17 cellular contexts compared by ENCODE assay signal in genomic region chr10:13449296-13449695, GRCh38.
DNase-seq lines count a peak whose midpoint lies in the region; ATAC-seq and TF ChIP-seq lines count a peak whose summit lies in the region.
"Had no signal": no experiment of that assay in that cellular context is flagged by ENCODE, and none has a peak within 500 bp of the region (broad histone marks: within the 10 kb centered on the region; RNA-seq: fewer than 3 reads in every experiment).

No MANE protein-coding gene starts in this region.

- no peak overlapping the region for H3K27ac ChIP-seq in RWPE1
- H3K27ac ChIP-seq in mammary epithelial cell (ENCODE audit: insufficient read depth, low read depth, low read length): no peak overlapping the region
- H3K27ac ChIP-seq: BLaER1 treated with 17β-estradiol and CSF1 and Interleukin-3, amounts not matched to agents 10 nM and 100 nM had no signal

- no peaks in the 10 kb centered on the region for H3K9me3 ChIP-seq in mammary epithelial cell (replicated peaks; ENCODE audit: insufficient read depth, low read length)
- H3K9me3 ChIP-seq: BLaER1 treated with 17β-estradiol and CSF1 and Interleukin-3, amounts not matched to agents 10 nM and 100 nM; HAP-1 had no signal

- H2AFZ ChIP-seq in mammary epithelial cell (ENCODE audit: low read depth, low read length): no peak overlapping the region

- no peaks in the 10 kb centered on the region for H3K79me2 ChIP-seq in mammary epithelial cell (ENCODE audit: insufficient read depth, low read length)

- no peak for TF ChIP-seq POLR2A in GM18505 (IDR thresholded peaks at IDR 0.05; ENCODE audit: borderline replicate concordance, extremely low read depth, insufficient read depth, insufficient read length)

- 65% methylated on average over 7 of the region's 7 CpGs for WGBS in mammary epithelial cell (ENCODE audit: low coverage, missing lambda C conversion rate)

- BruUV-seq in mammary epithelial cell (replicated peaks; lab: Mats Ljungman, UMichigan): no TSS peak

- no peak overlapping the region for H3K4me3 ChIP-seq in mammary epithelial cell (replicated peaks in 1 of 3; ENCODE audit: insufficient read depth in 1 of 3, low read depth in 2 of 3, low read length in 3 of 3)
- H3K4me3 ChIP-seq: BLaER1 treated with 17β-estradiol and CSF1 and Interleukin-3, amounts not matched to agents 10 nM and 100 nM; HAP-1 had no signal

- POLR2A ChIA-PET in RWPE1 (lab: Yijun Ruan, JAX; ENCODE audit: low non-redundant PET): no interaction called here

- ATAC-seq in GM18505 (IDR thresholded peaks at IDR 0.05; ENCODE audit: unreplicated experiment): no peak
- ATAC-seq: CD8-positive, alpha-beta T cell had no signal

- H3K27me3 ChIP-seq in mammary epithelial cell (ENCODE audit: insufficient read depth, low read length): no peaks in the 10 kb centered on the region
- H3K27me3 ChIP-seq: BLaER1 treated with 17β-estradiol and CSF1 and Interleukin-3, amounts not matched to agents 10 nM and 100 nM had no signal

- H3K36me3 ChIP-seq in mammary epithelial cell (ENCODE audit: insufficient read depth, low read length): no peaks in the 10 kb centered on the region
- H3K36me3 ChIP-seq: BLaER1 treated with 17β-estradiol and CSF1 and Interleukin-3, amounts not matched to agents 10 nM and 100 nM had no signal

- H4K20me1 ChIP-seq in mammary epithelial cell (ENCODE audit: insufficient read depth, low read length): no peaks in the 10 kb centered on the region
- H4K20me1 ChIP-seq: BLaER1 treated with 17β-estradiol and CSF1 and Interleukin-3, amounts not matched to agents 10 nM and 100 nM had no signal

- intact Hi-C loops in mammary epithelial cell (cut with micrococcal nuclease): no loop called here

- in situ Hi-C loops in mammary epithelial cell (cut with MboI; ENCODE audit: low sequenced_read_pairs in 2 of 2): no loop called here

- CTCF ChIA-PET in RWPE1 (lab: Yijun Ruan, JAX) (interaction anchor here (0.6 to 1.2 kb wide), 4 partner anchors 9 to 147 kb away, joined by 3 to 7 read pairs (median 3); no protein-coding TSS in a partner anchor), mammary epithelial cell (lab: Charles Lee; ENCODE audit: low non-redundant PET) (interaction anchor here (0.5 kb wide), 1 partner anchor 9 kb away, joined by 5 read pairs; no protein-coding TSS in a partner anchor)

- dilution Hi-C loops in mammary epithelial cell (cut with HindIII; ENCODE audit: low sequenced_read_pairs): no loop called here

- H3K4me1 ChIP-seq in mammary epithelial cell (ENCODE audit: insufficient read depth, low read length): peaks cover 13% of the 10 kb centered on the region
- H3K4me1 ChIP-seq: BLaER1 treated with 17β-estradiol and CSF1 and Interleukin-3, amounts not matched to agents 10 nM and 100 nM; HAP-1 had no signal

- no peak overlapping the region for H3K9ac ChIP-seq in mammary epithelial cell (ENCODE audit: insufficient read depth, low read length)
- H3K9ac ChIP-seq: BLaER1 treated with 17β-estradiol and CSF1 and Interleukin-3, amounts not matched to agents 10 nM and 100 nM had no signal

- DNase-seq in ELR (ENCODE audit: low read depth) (peak; percentile 35), RWPE1 (ENCODE audit: low spot score) (peak; percentile 28), mammary epithelial cell (peak; percentile 58), kidney tubule cell (ENCODE audit: low spot score) (peak; percentile 41), LoVo (ENCODE audit: low spot score) (no peak), mucosa of gallbladder (ENCODE audit: low spot score) (no peak), NCI-H2107 (lab: John Stamatoyannopoulos, UW) (no peak)
- DNase-seq: Calu3; CD8-positive, alpha-beta T cell; Karpas-422; NCI-H1105; NCI-H1694 treated with DMSO at 0.1 percent for 48 hours; NCI-H345; NCI-H526 had no signal

- no peak for TF ChIP-seq CTCF in RWPE1 (conservative IDR thresholded peaks at IDR 0.05; ENCODE audit: low read depth)
- no peak for TF ChIP-seq CTCF in mammary epithelial cell (conservative IDR thresholded peaks at IDR 0.05 in 1 of 2, IDR thresholded peaks at IDR 0.05 in 1 of 2; ENCODE audit: extremely low read depth in 1 of 2, insufficient read depth in 1 of 2, low read depth in 1 of 2, low read length in 2 of 2)

- no peak overlapping the region for H3K4me2 ChIP-seq in mammary epithelial cell (ENCODE audit: insufficient read depth, low read depth, low read length)
- H3K4me2 ChIP-seq: BLaER1 treated with 17β-estradiol and CSF1 and Interleukin-3, amounts not matched to agents 10 nM and 100 nM had no signal

Comparison
In these comparisons a context has a peak if more than half of its experiments do, and no peak if none do; other contexts are left out.
1. DNase-seq: peak in ELR (single experiment), RWPE1 (single experiment), mammary epithelial cell (single experiment) and kidney tubule cell (single experiment); none in LoVo (single experiment), mucosa of gallbladder (single experiment) and NCI-H2107 (single experiment).